Comparison of ENCODE assay signal across 24 cellular contexts in the genomic region with DNA sequence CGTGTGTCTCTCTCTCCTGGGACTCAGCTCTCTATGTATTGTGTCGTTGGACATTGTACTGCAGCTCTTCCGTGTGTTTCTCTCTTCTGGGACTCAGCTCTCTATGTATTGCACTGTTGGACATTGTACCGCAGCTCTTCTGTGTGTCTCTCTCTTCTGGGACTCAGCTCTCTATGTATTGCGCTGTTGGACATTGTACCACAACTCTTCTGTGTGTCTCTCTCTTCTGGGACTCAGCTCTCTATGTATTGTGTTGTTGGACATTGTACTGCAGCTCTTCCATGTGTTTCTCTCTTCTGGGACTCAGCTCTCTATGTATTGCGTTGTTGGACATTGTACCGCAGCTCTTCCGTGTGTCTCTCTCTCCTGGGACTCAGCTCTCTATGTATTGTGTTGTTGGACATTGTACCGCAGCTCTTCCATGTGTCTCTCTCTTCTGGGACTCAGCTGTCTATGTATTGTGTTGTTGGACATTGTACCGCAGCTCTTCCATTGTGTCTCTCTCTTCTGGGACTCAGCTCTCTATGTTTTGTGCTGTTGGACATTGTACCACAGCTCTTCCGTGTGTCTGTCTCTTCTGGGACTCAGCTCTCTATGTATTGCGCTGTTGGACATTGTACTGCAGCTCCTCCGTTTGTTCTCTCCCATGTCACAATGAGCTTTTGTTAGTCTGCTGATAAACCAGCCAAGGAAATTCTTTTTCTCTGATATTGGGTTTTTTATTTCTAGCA.
DNase-seq lines count a peak whose midpoint lies in the region; FAIRE-seq and TF ChIP-seq lines count a peak whose summit lies in the region.
"Had no signal": no experiment of that assay in that cellular context is flagged by ENCODE, and none has a peak within 500 bp of the region (broad histone marks: within the 10 kb centered on the region; RNA-seq: fewer than 3 reads in every experiment).

No MANE protein-coding gene starts in this region.

- H3K4me3 ChIP-seq in bronchial epithelial cell (ENCODE audit: low read depth, low read length) (no peak overlapping the region), liver (ENCODE audit: low read depth in 1 of 3, low read length in 3 of 3) (no peak overlapping the region), MG63 (no peak overlapping the region)
- H3K4me3 ChIP-seq: BLaER1, HAP-1 had no signal

- FAIRE-seq in bronchial epithelial cell (lab: Jason Lieb, UNC) (peak; percentile 96), urothelium cell line (lab: Jason Lieb, UNC) (peak; percentile 65)
- FAIRE-seq: A204.1, D721Med, GM12891, GM18507, H54 had no signal

- H3K36me3 ChIP-seq in bronchial epithelial cell (ENCODE audit: control insufficient read depth, insufficient read depth, low read length): peaks cover 5% of the 10 kb centered on the region
- H3K36me3 ChIP-seq in liver (ENCODE audit: control insufficient read depth in 4 of 4, insufficient read depth in 3 of 4, low read depth in 1 of 4, low read length in 3 of 4): peaks cover 1 to 3% (median 2%) of the 10 kb centered on the region in 4 donors
- peaks cover 8% of the 10 kb centered on the region for H3K36me3 ChIP-seq in MG63

- TF ChIP-seq CTCF in bronchial epithelial cell (IDR thresholded peaks at IDR 0.05; ENCODE audit: insufficient read depth, low read length, severe bottlenecking): no peak
- TF ChIP-seq CTCF in liver (IDR thresholded peaks at IDR 0.05; ENCODE audit: low read depth, low read length, missing input control): no peak

- no peak overlapping the region for H3K9ac ChIP-seq in liver (ENCODE audit: low read depth in 1 of 2, low read length in 2 of 2)
- H3K9ac ChIP-seq: BLaER1 had no signal

- no peaks in the 10 kb centered on the region for H3K9me3 ChIP-seq in liver (ENCODE audit: control insufficient read depth in 4 of 4, low read length in 3 of 4)
- no peaks in the 10 kb centered on the region for H3K9me3 ChIP-seq in MG63
- H3K9me3 ChIP-seq: Caco-2, HAP-1 had no signal

- WGBS in liver: 75% methylated on average over 13 of the region's 13 CpGs

- TF ChIP-seq RAD21 in liver (IDR thresholded peaks at IDR 0.05): no peak

- H3K4me1 ChIP-seq in liver (ENCODE audit: control insufficient read depth in 4 of 4, insufficient read depth in 4 of 4, low read length in 3 of 4): no peaks in the 10 kb centered on the region
- H3K4me1 ChIP-seq: BLaER1, HAP-1 had no signal

- no peak overlapping the region for H3K27ac ChIP-seq in liver (ENCODE audit: low read depth in 1 of 2, low read length in 2 of 2)
- H3K27ac ChIP-seq: 22Rv1, BLaER1, C4-2B had no signal

- no peaks in the 10 kb centered on the region for H3K27me3 ChIP-seq in bronchial epithelial cell (ENCODE audit: control insufficient read depth, insufficient read depth, low read length)
- H3K27me3 ChIP-seq in liver (ENCODE audit: control insufficient read depth in 4 of 4, insufficient read depth in 4 of 4, low read length in 3 of 4): no peaks in the 10 kb centered on the region
- no peaks in the 10 kb centered on the region for H3K27me3 ChIP-seq in MG63
- H3K27me3 ChIP-seq: BLaER1 had no signal

- DNase-seq in DMS53 (lab: John Stamatoyannopoulos, UW): peak; percentile 49
- no peak for DNase-seq in DMS53 treated with DMSO at 0.1 percent for 48 hours (lab: John Stamatoyannopoulos, UW; ENCODE audit: unreplicated experiment)
- DNase-seq in bronchial epithelial cell (ENCODE audit: low read depth): no peak
- no peak for DNase-seq in urothelium cell line (ENCODE audit: low spot score)
- no peak for DNase-seq in MG63
- DNase-seq in NCI-H1694 (lab: John Stamatoyannopoulos, UW): no peak
- DNase-seq in D341Med (ENCODE audit: low spot score): no peak
- DNase-seq: Caco-2; CD4-positive, CD25-positive, alpha-beta regulatory T cell; CD8-positive, alpha-beta T cell; DMS 273 treated with DMSO at 0.1 percent for 48 hours; DMS79 treated with DMSO at 0.1 percent for 48 hours; GF-D8; GOT3 had no signal

TF ChIP-seq in liver, 16 proteins besides CTCF, POLR2A, EP300 and RAD21:
- TF ChIP-seq HNF4A (conservative IDR thresholded peaks at IDR 0.05) (peak; percentile 78 to 80), REST (IDR thresholded peaks at IDR 0.05) (no peak), NR2F2 (IDR thresholded peaks at IDR 0.05) (no peak), SP1 (IDR thresholded peaks at IDR 0.05) (peak; percentile 28), EGR1 (IDR thresholded peaks at IDR 0.05; ENCODE audit: low read depth in 2 of 2) (no peak), GABPA (IDR thresholded peaks at IDR 0.05 in 1 of 2, conservative IDR thresholded peaks at IDR 0.05 in 1 of 2) (no peak), YY1 (IDR thresholded peaks at IDR 0.05) (no peak), RXRA (IDR thresholded peaks at IDR 0.05) (no peak), HNF4G (IDR thresholded peaks at IDR 0.05) (peak; percentile 55), JUND (IDR thresholded peaks at IDR 0.05) (no peak), FOXA1 (IDR thresholded peaks at IDR 0.05) (no peak), TAF1 (conservative IDR thresholded peaks at IDR 0.05) (no peak), FOXA2 (IDR thresholded peaks at IDR 0.05) (no peak)
- TF ChIP-seq, protein P1, sequence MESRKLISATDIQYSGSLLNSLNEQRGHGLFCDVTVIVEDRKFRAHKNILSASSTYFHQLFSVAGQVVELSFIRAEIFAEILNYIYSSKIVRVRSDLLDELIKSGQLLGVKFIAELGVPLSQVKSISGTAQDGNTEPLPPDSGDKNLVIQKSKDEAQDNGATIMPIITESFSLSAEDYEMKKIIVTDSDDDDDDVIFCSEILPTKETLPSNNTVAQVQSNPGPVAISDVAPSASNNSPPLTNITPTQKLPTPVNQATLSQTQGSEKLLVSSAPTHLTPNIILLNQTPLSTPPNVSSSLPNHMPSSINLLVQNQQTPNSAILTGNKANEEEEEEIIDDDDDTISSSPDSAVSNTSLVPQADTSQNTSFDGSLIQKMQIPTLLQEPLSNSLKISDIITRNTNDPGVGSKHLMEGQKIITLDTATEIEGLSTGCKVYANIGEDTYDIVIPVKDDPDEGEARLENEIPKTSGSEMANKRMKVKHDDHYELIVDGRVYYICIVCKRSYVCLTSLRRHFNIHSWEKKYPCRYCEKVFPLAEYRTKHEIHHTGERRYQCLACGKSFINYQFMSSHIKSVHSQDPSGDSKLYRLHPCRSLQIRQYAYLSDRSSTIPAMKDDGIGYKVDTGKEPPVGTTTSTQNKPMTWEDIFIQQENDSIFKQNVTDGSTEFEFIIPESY (IDR thresholded peaks at IDR 0.05): no peak
- TF ChIP-seq, protein P2, sequence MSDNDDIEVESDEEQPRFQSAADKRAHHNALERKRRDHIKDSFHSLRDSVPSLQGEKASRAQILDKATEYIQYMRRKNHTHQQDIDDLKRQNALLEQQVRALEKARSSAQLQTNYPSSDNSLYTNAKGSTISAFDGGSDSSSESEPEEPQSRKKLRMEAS (IDR thresholded peaks at IDR 0.05): no peak
- TF ChIP-seq, protein P3, sequence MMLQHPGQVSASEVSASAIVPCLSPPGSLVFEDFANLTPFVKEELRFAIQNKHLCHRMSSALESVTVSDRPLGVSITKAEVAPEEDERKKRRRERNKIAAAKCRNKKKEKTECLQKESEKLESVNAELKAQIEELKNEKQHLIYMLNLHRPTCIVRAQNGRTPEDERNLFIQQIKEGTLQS (IDR thresholded peaks at IDR 0.05): no peak
